17 cellular contexts compared by ENCODE assay signal in the genomic region with DNA sequence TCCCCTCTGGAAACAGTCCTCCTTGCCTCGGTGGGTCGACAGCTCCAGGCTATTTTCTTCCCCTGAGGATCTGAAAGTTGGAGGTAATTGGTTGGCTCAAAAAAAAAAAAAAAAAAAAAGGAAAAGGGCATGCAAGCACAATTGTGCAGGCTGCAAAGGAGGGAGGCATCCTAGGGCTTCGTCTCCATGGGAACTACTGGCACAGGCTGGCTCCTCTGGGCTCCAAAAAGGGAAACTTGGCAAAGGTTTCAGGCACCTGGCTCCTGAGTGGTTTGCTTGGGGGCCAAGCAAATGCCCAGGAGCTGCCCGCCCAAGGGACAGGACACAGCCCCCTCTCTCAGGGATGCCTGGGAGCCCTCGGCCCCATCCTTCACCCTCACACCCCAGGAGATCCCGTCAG. TPM values are rescaled to one million over a fixed set of nuclear protein-coding genes. Genes with fewer than 3 reads are reported as not detected.
DNase-seq lines count a peak whose midpoint lies in the region; ATAC-seq and TF ChIP-seq lines count a peak whose summit lies in the region.
"Had no signal": no experiment of that assay in that cellular context is flagged by ENCODE, and none has a peak within 500 bp of the region (broad histone marks: within the 10 kb centered on the region; RNA-seq: fewer than 3 reads in every experiment).

No MANE protein-coding gene starts in this region.

- no peak overlapping the region for H3K4ac ChIP-seq in H9 (ENCODE audit: low read depth, low read length)

- no peaks in the 10 kb centered on the region for H3K27me3 ChIP-seq in H9 (ENCODE audit: insufficient read depth, low read length)
- H3K27me3 ChIP-seq in body of pancreas: no peaks in the 10 kb centered on the region
- H3K27me3 ChIP-seq in testis: no peaks in the 10 kb centered on the region

- H4K20me1 ChIP-seq in H9 (ENCODE audit: control insufficient read depth, insufficient read depth, insufficient read length): no peaks in the 10 kb centered on the region

- DNase-seq in H9: no peak
- DNase-seq in NCI-H2107 treated with DMSO at 0.1 percent for 48 hours (lab: John Stamatoyannopoulos, UW; ENCODE audit: unreplicated experiment): peak; percentile 84
- DNase-seq in cerebellum (ENCODE audit: low spot score): peak; percentile 64
- peak in 7 of 10 donors; percentile 58 to 93 (median 68) for DNase-seq in posterior cingulate gyrus
- no peak for DNase-seq in body of pancreas
- DNase-seq in testis: no peak
- DNase-seq in H4 (ENCODE audit: low spot score): no peak
- no peak for DNase-seq in AG08395 (ENCODE audit: low spot score)
- DNase-seq: activated CD4-positive, alpha-beta T cell treated with anti-CD3 and anti-CD28 coated beads, Interleukin-2, amount 50 U/mL, for 1 hour; activated naive CD8-positive, alpha-beta T cell treated with anti-CD3 and anti-CD28 coated beads, Interleukin-2, amount 10 ng/mL, durations not matched to agents 7 days and 5 days; activated T-cell treated with anti-CD3 and anti-CD28 coated beads, Interleukin-2, amount 50 U/mL, for 24 hours; GDM1; HFFc6; NCI-H1436 treated with DMSO at 0.1 percent for 48 hours had no signal

- H3K4me1 ChIP-seq in H9 (ENCODE audit: insufficient read depth, low read length) (no peaks in the 10 kb centered on the region), body of pancreas (peaks cover 41% of the 10 kb centered on the region), testis (no peaks in the 10 kb centered on the region)

- ATAC-seq in body of pancreas: no peak

- H3K27me3 Mint-ChIP-seq in H9 (ENCODE audit: low read depth): peaks cover 6% of the 10 kb centered on the region
- H3K27me3 Mint-ChIP-seq: IgD-negative memory B cell had no signal

- no peak overlapping the region for H2AK5ac ChIP-seq in H9 (ENCODE audit: insufficient read length, low read length)

- H2BK15ac ChIP-seq in H9 (ENCODE audit: low read depth, low read length): no peak overlapping the region

- no peak overlapping the region for H2BK5ac ChIP-seq in H9 (ENCODE audit: insufficient read length, low read length)

- no peak for TF ChIP-seq CTCF in H9 (conservative IDR thresholded peaks at IDR 0.05)
- TF ChIP-seq CTCF in body of pancreas (IDR thresholded peaks at IDR 0.05): no peak
- TF ChIP-seq CTCF in testis (IDR thresholded peaks at IDR 0.05): no peak

- no peak overlapping the region; a peak in 1 of 7 replicates for H3K27ac Mint-ChIP-seq in H9
- H3K27ac Mint-ChIP-seq: activated naive CD8-positive, alpha-beta T cell treated with anti-CD3 and anti-CD28 coated beads, Interleukin-2, amount 10 ng/mL, durations not matched to agents 7 days and 5 days; activated T-cell treated with anti-CD3 and anti-CD28 coated beads, Interleukin-2, amount 50 U/mL, for 24 hours; HFFc6; IgD-negative memory B cell had no signal

- no peak overlapping the region for H3K23ac ChIP-seq in H9 (ENCODE audit: insufficient read length, low read depth, low read length)

- H3K9me3 Mint-ChIP-seq in H9: peaks cover 9 to 11% of the 10 kb centered on the region in 2 experiments

- no peak overlapping the region; a peak in 1 of 5 replicates for H3K4me3 Mint-ChIP-seq in H9
- H3K4me3 Mint-ChIP-seq: activated naive CD8-positive, alpha-beta T cell treated with anti-CD3 and anti-CD28 coated beads, Interleukin-2, amount 10 ng/mL, durations not matched to agents 7 days and 5 days; activated T-cell treated with anti-CD3 and anti-CD28 coated beads, Interleukin-2, amount 50 U/mL, for 24 hours; central memory CD8-positive, alpha-beta T cell; HFFc6; IgD-negative memory B cell had no signal

- no peak overlapping the region for H3K27ac ChIP-seq in H9 (ENCODE audit: insufficient read length, low read depth, low read length)
- H3K27ac ChIP-seq in body of pancreas: no peak overlapping the region
- no peak overlapping the region for H3K27ac ChIP-seq in testis

- H3K36me3 ChIP-seq in body of pancreas (replicated peaks in 1 of 2; ENCODE audit: insufficient read depth in 1 of 2, low read depth in 2 of 2) (no peaks in the 10 kb centered on the region), testis (ENCODE audit: low read depth, missing control alignments) (no peaks in the 10 kb centered on the region)

- H3K14ac ChIP-seq in H9 (ENCODE audit: insufficient read depth, low read length): peak overlapping the region; percentile 15; the same call in 1 of the 2 replicates

- intact Hi-C loops in posterior cingulate gyrus (cut with DNase I) (no loop called here), body of pancreas (cut with DNase I) (no loop called here), testis (cut with DNase I; ENCODE audit: low total_unique reads) (no loop called here)

- no peak overlapping the region for H3K18ac ChIP-seq in H9 (ENCODE audit: insufficient read length, low read depth, low read length)

- no peak overlapping the region for H2BK120ac ChIP-seq in H9 (ENCODE audit: low read depth, low read length, poor library complexity, severe bottlenecking)

- H2BK20ac ChIP-seq in H9 (ENCODE audit: low read depth, low read length, poor library complexity, severe bottlenecking): no peak overlapping the region

- H4K5ac ChIP-seq in H9 (ENCODE audit: insufficient read length, low read depth, low read length): no peak overlapping the region

- no peak for TF ChIP-seq POLR2A in body of pancreas (IDR thresholded peaks at IDR 0.05)
- no peak for TF ChIP-seq POLR2A in testis (IDR thresholded peaks at IDR 0.05)

- H3K4me2 ChIP-seq in H9 (ENCODE audit: insufficient read depth, insufficient read length, low read length): no peak overlapping the region

- peaks cover 10 to 25% of the 10 kb centered on the region in 2 experiments for H3K4me1 Mint-ChIP-seq in H9
- H3K4me1 Mint-ChIP-seq: activated naive CD8-positive, alpha-beta T cell treated with anti-CD3 and anti-CD28 coated beads, Interleukin-2, amount 10 ng/mL, durations not matched to agents 7 days and 5 days; IgD-negative memory B cell had no signal

- H3T11ph ChIP-seq in H9 (ENCODE audit: low read length): no peak overlapping the region

- no peak overlapping the region for H2BK12ac ChIP-seq in H9 (ENCODE audit: insufficient read length, low read depth, low read length)

- H3K9ac ChIP-seq in H9 (ENCODE audit: extremely low read depth, insufficient read length, low read length): no peak overlapping the region

- H3K4me3 ChIP-seq in body of pancreas (no peak overlapping the region), testis (no peak overlapping the region)

- H3K79me1 ChIP-seq in H9 (ENCODE audit: insufficient read depth, low read depth, low read length, poor library complexity, severe bottlenecking): no peaks in the 10 kb centered on the region

- H4K8ac ChIP-seq in H9 (replicated peaks; ENCODE audit: insufficient read length, low read depth, low read length): no peak overlapping the region

- H4K91ac ChIP-seq in H9 (ENCODE audit: insufficient read length, low read depth, low read length): no peak overlapping the region

- WGBS in H9 (ENCODE audit: extremely low coverage, insufficient read length, low lambda C conversion rate): no CpG with 5 or more reads among the region's 6 CpGs
- 61 to 67% methylated on average over 6 of the region's 6 CpGs for WGBS in body of pancreas, 2 donors
- WGBS in testis, 2 donors: 86 to 91% methylated on average over 5 to 6 of the region's 6 CpGs

- no peak overlapping the region for H2AFZ ChIP-seq in H9 (ENCODE audit: low read length)

- H3K9me3 ChIP-seq in H9 (ENCODE audit: control insufficient read depth, low read depth, low read length): no peaks in the 10 kb centered on the region
- no peaks in the 10 kb centered on the region for H3K9me3 ChIP-seq in body of pancreas
- no peaks in the 10 kb centered on the region for H3K9me3 ChIP-seq in testis

- no peak overlapping the region for H3K56ac ChIP-seq in H9 (ENCODE audit: insufficient read length, low read depth, low read length)

- H3K23me2 ChIP-seq in H9 (ENCODE audit: insufficient read length, low read depth, low read length, poor library complexity, severe bottlenecking): no peaks in the 10 kb centered on the region

- H3K36me3 Mint-ChIP-seq in H9 (ENCODE audit: insufficient read depth in 1 of 3, low read depth in 3 of 3): peaks cover 0 to 6% (median 5%) of the 10 kb centered on the region in 3 experiments; a peak in 5 of 7 replicates
- H3K36me3 Mint-ChIP-seq: activated naive CD8-positive, alpha-beta T cell treated with anti-CD3 and anti-CD28 coated beads, Interleukin-2, amount 10 ng/mL, durations not matched to agents 7 days and 5 days; IgD-negative memory B cell had no signal

- H3K79me2 ChIP-seq in H9 (ENCODE audit: insufficient read depth, low read length): no peaks in the 10 kb centered on the region

RNA-seq across cellular contexts. Expression of a gene that starts 1.1 kb away (rescaled TPM):
- 1.5 TPM in 2 replicates for total RNA-seq in H9 (2021)
- total RNA-seq in cerebellum: 20.8 TPM
- total RNA-seq in body of pancreas: 1 to 10 TPM; 1.6 to 2.9 TPM
- total RNA-seq in testis: 10 to 100 TPM; 43.4 to 69.1 TPM
- 23.9 TPM for polyA plus RNA-seq in testis (ENCODE audit: insufficient read depth, low read depth, low replicate concordance)
- total RNA-seq in H4 (2014; rRNA removed; shearing (Covaris generic)): 4.3 and 6.1 TPM in 2 replicates
- total RNA-seq: activated naive CD8-positive, alpha-beta T cell treated with anti-CD3 and anti-CD28 coated beads, Interleukin-2, amount 10 ng/mL, durations not matched to agents 7 days and 5 days had no signal
- polyA plus RNA-seq: IgD-negative memory B cell had no signal

RNA-seq across cellular contexts. Expression of a gene that starts 21.8 kb away (rescaled TPM):
- total RNA-seq in H9 (2021): 3.1 and 4.0 TPM in 2 replicates
- total RNA-seq in cerebellum: 3.0 TPM
- total RNA-seq in body of pancreas: 10 to 100 TPM; 17.6 to 31.6 TPM
- 1 to 10 TPM; 2.1 to 2.4 TPM for total RNA-seq in testis
- polyA plus RNA-seq in testis (ENCODE audit: insufficient read depth, low read depth, low replicate concordance): 1.3 TPM
- 0.10 and 0.35 TPM in 2 replicates for total RNA-seq in H4 (2014; rRNA removed; shearing (Covaris generic))
- total RNA-seq: SK-MEL-5 had no signal
- polyA plus RNA-seq: IgD-negative memory B cell had no signal

Comparison
In these comparisons a context has a peak if more than half of its experiments do, and no peak if none do; other contexts are left out.
1. DNase-seq: peak in NCI-H2107 treated with DMSO at 0.1 percent for 48 hours (single experiment), cerebellum (single experiment) and posterior cingulate gyrus (7 of 10); none in H9 (single experiment), body of pancreas (0 of 4), testis (single experiment), H4 (single experiment) and AG08395 (single experiment).